26 cellular contexts compared by ENCODE assay signal in genomic region chr1:232904131-232904530, GRCh38.
"Had no signal": no experiment of that assay in that cellular context is flagged by ENCODE, and none has a peak within 500 bp of the region (broad histone marks: within the 10 kb centered on the region; RNA-seq: fewer than 3 reads in every experiment).

No MANE protein-coding gene starts in this region.

- ATAC-seq: activated CD8-positive, alpha-beta T cell treated with anti-CD3 and anti-CD28 coated beads, Interleukin-2, amount 10 ng/mL, durations not matched to agents 7 days and 5 days; gastroesophageal sphincter; natural killer cell; right lobe of liver had no signal

- H3K4me1 Mint-ChIP-seq: natural killer cell had no signal

- H3K9ac ChIP-seq: neural progenitor cell had no signal

- H3K27ac Mint-ChIP-seq: activated CD4-positive, alpha-beta T cell treated with anti-CD3 and anti-CD28 coated beads for 36 hours; activated CD8-positive, alpha-beta memory T cell treated with anti-CD3 and anti-CD28 coated beads, Interleukin-2, amount 10 ng/mL, durations not matched to agents 7 days and 5 days; activated CD8-positive, alpha-beta T cell treated with anti-CD3 and anti-CD28 coated beads, Interleukin-2, amount 10 ng/mL, durations not matched to agents 7 days and 5 days; activated naive CD4-positive, alpha-beta T cell treated with anti-CD3 and anti-CD28 coated beads, Interleukin-2, amount 50 U/mL, for 24 hours; activated naive CD8-positive, alpha-beta T cell treated with anti-CD3 and anti-CD28 coated beads, Interleukin-2, amount 50 U/mL, for 24 hours; activated T-helper 2 cell treated with anti-CD3 and anti-CD28 coated beads, Interferon-gamma antibody, Interleukin-2, Interleukin-4, amounts not matched to agents 10 μg/mL and 5 μg/mL and 100 μg/mL, durations not matched to agents 14 hours and 24 hours and 36 hours; natural killer cell; neural progenitor cell had no signal

- H3K9me3 ChIP-seq: gastroesophageal sphincter, right lobe of liver, testis, uterus had no signal

- H3K27me3 Mint-ChIP-seq: activated CD4-positive, alpha-beta T cell treated with anti-CD3 and anti-CD28 coated beads for 36 hours; activated naive CD4-positive, alpha-beta T cell treated with anti-CD3 and anti-CD28 coated beads, Interleukin-2, amount 50 U/mL, for 24 hours; activated naive CD8-positive, alpha-beta T cell treated with anti-CD3 and anti-CD28 coated beads, Interleukin-2, amount 50 U/mL, for 24 hours had no signal

- H3K4me3 ChIP-seq: gastroesophageal sphincter, neural progenitor cell, right lobe of liver, testis, uterus had no signal

- H3K4me2 ChIP-seq: neural progenitor cell had no signal

- H2AFZ ChIP-seq: neural progenitor cell had no signal

- H3K27ac ChIP-seq: gastroesophageal sphincter, neural progenitor cell, right lobe of liver, testis, uterus had no signal

- H3K9me3 Mint-ChIP-seq: activated naive CD4-positive, alpha-beta T cell treated with anti-CD3 and anti-CD28 coated beads, Interleukin-2, amount 50 U/mL, for 24 hours; activated naive CD8-positive, alpha-beta T cell treated with anti-CD3 and anti-CD28 coated beads, Interleukin-2, amount 50 U/mL, for 24 hours; activated T-helper 2 cell treated with anti-CD3 and anti-CD28 coated beads, Interferon-gamma antibody, Interleukin-2, Interleukin-4, amounts not matched to agents 10 μg/mL and 5 μg/mL and 100 μg/mL, durations not matched to agents 14 hours and 24 hours and 36 hours; natural killer cell; T-helper 2 cell treated with Interferon-gamma antibody and Interleukin-4, amounts not matched to agents 5 μg/mL and 100 μg/mL, for 36 hours had no signal

- H3K36me3 Mint-ChIP-seq: activated CD8-positive, alpha-beta memory T cell treated with anti-CD3 and anti-CD28 coated beads, Interleukin-2, amount 10 ng/mL, durations not matched to agents 7 days and 5 days; activated naive CD4-positive, alpha-beta T cell treated with anti-CD3 and anti-CD28 coated beads, Interleukin-2, amount 50 U/mL, for 24 hours; natural killer cell; neural progenitor cell had no signal

- H3K4me3 Mint-ChIP-seq: activated CD4-positive, alpha-beta T cell treated with anti-CD3 and anti-CD28 coated beads for 36 hours; activated CD8-positive, alpha-beta memory T cell treated with anti-CD3 and anti-CD28 coated beads, Interleukin-2, amount 10 ng/mL, durations not matched to agents 7 days and 5 days; activated CD8-positive, alpha-beta T cell treated with anti-CD3 and anti-CD28 coated beads, Interleukin-2, amount 10 ng/mL, durations not matched to agents 7 days and 5 days; activated naive CD4-positive, alpha-beta T cell treated with anti-CD3 and anti-CD28 coated beads, Interleukin-2, amount 50 U/mL, for 24 hours; activated naive CD8-positive, alpha-beta T cell treated with anti-CD3 and anti-CD28 coated beads, Interleukin-2, amount 50 U/mL, for 24 hours; natural killer cell; neural progenitor cell had no signal

- DNase-seq: activated CD4-positive, CD25-positive, alpha-beta regulatory T cell; activated CD8-positive, alpha-beta T cell treated with anti-CD3 and anti-CD28 coated beads, Interleukin-2, amount 10 ng/mL, durations not matched to agents 7 days and 5 days; activated naive CD8-positive, alpha-beta T cell treated with anti-CD3 and anti-CD28 coated beads, Interleukin-2, amount 50 U/mL, for 24 hours; activated T-cell treated with anti-CD3 and anti-CD28 coated beads, Interleukin-2, amount 50 U/mL, for 48 hours; amygdala; central memory CD4-positive, alpha-beta T cell; effector memory CD4-positive, alpha-beta T cell; head of caudate nucleus; hippocampal formation; midbrain; natural killer cell; posterior cingulate gyrus; right lobe of liver; stimulated activated CD4-positive, alpha-beta T cell treated with anti-CD3 and anti-CD28 coated beads, Interleukin-12 subunit alpha, Interleukin-12 subunit beta, amount 100 ng/mL, for 4 hours; stimulated activated CD4-positive, alpha-beta T cell treated with anti-CD3 and anti-CD28 coated beads, Interleukin-4, amount 100 ng/mL, for 1 hour; stimulated activated naive CD8-positive, alpha-beta T cell treated with anti-CD3 and anti-CD28 coated beads, Interleukin-15, Interleukin-2, amounts not matched to agents 100 U/mL and 50 U/mL, for 24 hours; testis; trophoblast cell; uterus had no signal

- H3K27me3 ChIP-seq: gastroesophageal sphincter, neural progenitor cell, right lobe of liver, testis, uterus had no signal

- H3K4me1 ChIP-seq: right lobe of liver, testis had no signal

- H3K36me3 ChIP-seq: gastroesophageal sphincter, neural progenitor cell, right lobe of liver, uterus had no signal
